Comparison of ENCODE assay signal across 12 cellular contexts in the genomic region with DNA sequence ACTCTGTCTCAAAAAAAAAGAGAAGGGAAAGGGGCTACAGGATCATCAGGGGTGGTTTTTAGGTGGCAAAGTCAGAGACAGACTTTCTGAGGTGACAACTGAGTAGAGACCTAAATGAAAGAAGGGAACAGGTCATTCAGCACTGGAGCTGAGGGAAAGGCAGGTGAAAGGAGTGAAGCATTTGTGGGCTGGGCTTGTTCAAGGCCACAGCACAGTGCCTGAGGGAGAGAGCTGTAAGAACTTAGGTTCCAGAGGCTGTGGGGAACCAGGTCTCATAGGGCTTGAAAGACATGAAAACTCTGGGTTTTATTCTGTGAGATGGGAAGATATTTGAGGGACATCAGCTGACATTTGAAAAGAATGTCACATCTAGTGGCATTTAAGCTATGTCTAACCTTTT.
"Had no signal": no experiment of that assay in that cellular context is flagged by ENCODE, and none has a peak within 500 bp of the region (broad histone marks: within the 10 kb centered on the region; RNA-seq: fewer than 3 reads in every experiment).

No MANE protein-coding gene starts in this region.

- DNase-seq: activated CD4-positive, alpha-beta T cell treated with anti-CD3 and anti-CD28 coated beads, Interleukin-2, amount 50 U/mL, for 48 hours; activated CD8-positive, alpha-beta memory T cell treated with anti-CD3 and anti-CD28 coated beads, Interleukin-2, amount 50 U/mL, for 4 hours; activated gamma-delta T cell treated with Interleukin-2 at 50 U/mL for 16 hours; left colon; midbrain; pancreas; sigmoid colon; spleen; substantia nigra had no signal

- ATAC-seq: gastroesophageal sphincter, left colon had no signal

- H3K27me3 ChIP-seq: gastroesophageal sphincter, pancreas, sigmoid colon, spleen, tibial nerve, vagina had no signal

- H3K4me1 ChIP-seq: gastroesophageal sphincter, pancreas, sigmoid colon, tibial nerve, vagina had no signal

- H3K9me3 ChIP-seq: gastroesophageal sphincter, pancreas, sigmoid colon, spleen, tibial nerve, vagina had no signal

- H3K4me3 ChIP-seq: gastroesophageal sphincter, pancreas, sigmoid colon, spleen, tibial nerve, vagina had no signal
